Comparison of ENCODE assay signal across 2 cellular contexts in the genomic region with DNA sequence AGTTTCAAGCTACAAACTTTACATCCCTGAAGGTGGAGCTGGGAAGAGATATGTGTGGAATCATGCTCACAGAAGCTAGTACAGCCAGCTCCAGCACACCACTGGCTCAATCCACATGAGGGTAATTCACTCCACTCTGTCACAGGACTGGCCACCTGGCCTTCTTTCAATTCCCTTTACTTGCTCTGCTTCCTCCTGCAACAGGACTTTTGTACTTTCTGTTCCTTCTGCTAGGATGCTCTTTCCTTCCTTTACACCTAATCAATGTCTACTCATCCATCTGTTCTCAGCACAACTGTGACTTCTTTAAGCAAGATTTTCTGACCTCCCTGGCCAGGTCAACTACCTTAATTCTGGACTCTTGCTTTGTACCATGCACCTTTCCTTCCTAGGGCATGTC.
A peak's percentile ranks its signal among the peaks of the same experiment; 100 is the strongest.
TF ChIP-seq lines count a peak whose summit lies in the region.

No MANE protein-coding gene starts in this region.

TF ChIP-seq in GM12878, 131 proteins besides CTCF, POLR2A, EP300 and RAD21 (continued from another document):
- TF ChIP-seq, protein P1, sequence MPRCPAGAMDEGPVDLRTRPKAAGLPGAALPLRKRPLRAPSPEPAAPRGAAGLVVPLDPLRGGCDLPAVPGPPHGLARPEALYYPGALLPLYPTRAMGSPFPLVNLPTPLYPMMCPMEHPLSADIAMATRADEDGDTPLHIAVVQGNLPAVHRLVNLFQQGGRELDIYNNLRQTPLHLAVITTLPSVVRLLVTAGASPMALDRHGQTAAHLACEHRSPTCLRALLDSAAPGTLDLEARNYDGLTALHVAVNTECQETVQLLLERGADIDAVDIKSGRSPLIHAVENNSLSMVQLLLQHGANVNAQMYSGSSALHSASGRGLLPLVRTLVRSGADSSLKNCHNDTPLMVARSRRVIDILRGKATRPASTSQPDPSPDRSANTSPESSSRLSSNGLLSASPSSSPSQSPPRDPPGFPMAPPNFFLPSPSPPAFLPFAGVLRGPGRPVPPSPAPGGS (IDR thresholded peaks at IDR 0.05; ENCODE audit: borderline replicate concordance, insufficient read depth, low read depth, low read length, poor library complexity, severe bottlenecking), result no peak
- TF ChIP-seq MXI1 (IDR thresholded peaks at IDR 0.05; ENCODE audit: low read depth, low read length) (no peak), SPI1 (IDR thresholded peaks at IDR 0.05; ENCODE audit: borderline replicate concordance, insufficient read depth, low read depth, low read length) (peak; percentile 75; the same call in 1 of the 2 replicates), IKZF1 (conservative IDR thresholded peaks at IDR 0.05) (peak; percentile 74), TBL1XR1 (IDR thresholded peaks at IDR 0.05; ENCODE audit: low read depth, low read length) (no peak), BHLHE40 (IDR thresholded peaks at IDR 0.05; ENCODE audit: borderline replicate concordance in 1 of 2, low read depth in 2 of 2, low read length in 1 of 2) (peak in 1 of 2 experiments; percentile 5; a peak in 1 of 4 replicates), ETV6 (conservative IDR thresholded peaks at IDR 0.05 in 1 of 2, IDR thresholded peaks at IDR 0.05 in 1 of 2; ENCODE audit: borderline replicate concordance in 1 of 2, low read depth in 1 of 2) (peak in 1 of 2 experiments; percentile 83; a peak in 2 of 4 replicates), DPF2 (IDR thresholded peaks at IDR 0.05) (peak; percentile 63; the same call in 1 of the 2 replicates), MTA2 (IDR thresholded peaks at IDR 0.05; ENCODE audit: low read depth) (peak; percentile 61), IKZF2 (IDR thresholded peaks at IDR 0.05) (peak; percentile 78 to 80; a peak in 3 of 4 replicates), FOS (IDR thresholded peaks at IDR 0.05; ENCODE audit: borderline replicate concordance, extremely low read depth, insufficient read length) (no peak), NR2F1 (conservative IDR thresholded peaks at IDR 0.05) (peak; percentile 33; the same call in 1 of the 2 replicates), SMC3 (IDR thresholded peaks at IDR 0.05; ENCODE audit: borderline replicate concordance, low read length) (peak; percentile 14; the same call in 1 of the 2 replicates), ZNF207 (IDR thresholded peaks at IDR 0.05; ENCODE audit: borderline replicate concordance) (no peak), RUNX3 (IDR thresholded peaks at IDR 0.05; ENCODE audit: low read length) (peak; percentile 6; the same call in 1 of the 2 replicates)
- TF ChIP-seq, protein P2, sequence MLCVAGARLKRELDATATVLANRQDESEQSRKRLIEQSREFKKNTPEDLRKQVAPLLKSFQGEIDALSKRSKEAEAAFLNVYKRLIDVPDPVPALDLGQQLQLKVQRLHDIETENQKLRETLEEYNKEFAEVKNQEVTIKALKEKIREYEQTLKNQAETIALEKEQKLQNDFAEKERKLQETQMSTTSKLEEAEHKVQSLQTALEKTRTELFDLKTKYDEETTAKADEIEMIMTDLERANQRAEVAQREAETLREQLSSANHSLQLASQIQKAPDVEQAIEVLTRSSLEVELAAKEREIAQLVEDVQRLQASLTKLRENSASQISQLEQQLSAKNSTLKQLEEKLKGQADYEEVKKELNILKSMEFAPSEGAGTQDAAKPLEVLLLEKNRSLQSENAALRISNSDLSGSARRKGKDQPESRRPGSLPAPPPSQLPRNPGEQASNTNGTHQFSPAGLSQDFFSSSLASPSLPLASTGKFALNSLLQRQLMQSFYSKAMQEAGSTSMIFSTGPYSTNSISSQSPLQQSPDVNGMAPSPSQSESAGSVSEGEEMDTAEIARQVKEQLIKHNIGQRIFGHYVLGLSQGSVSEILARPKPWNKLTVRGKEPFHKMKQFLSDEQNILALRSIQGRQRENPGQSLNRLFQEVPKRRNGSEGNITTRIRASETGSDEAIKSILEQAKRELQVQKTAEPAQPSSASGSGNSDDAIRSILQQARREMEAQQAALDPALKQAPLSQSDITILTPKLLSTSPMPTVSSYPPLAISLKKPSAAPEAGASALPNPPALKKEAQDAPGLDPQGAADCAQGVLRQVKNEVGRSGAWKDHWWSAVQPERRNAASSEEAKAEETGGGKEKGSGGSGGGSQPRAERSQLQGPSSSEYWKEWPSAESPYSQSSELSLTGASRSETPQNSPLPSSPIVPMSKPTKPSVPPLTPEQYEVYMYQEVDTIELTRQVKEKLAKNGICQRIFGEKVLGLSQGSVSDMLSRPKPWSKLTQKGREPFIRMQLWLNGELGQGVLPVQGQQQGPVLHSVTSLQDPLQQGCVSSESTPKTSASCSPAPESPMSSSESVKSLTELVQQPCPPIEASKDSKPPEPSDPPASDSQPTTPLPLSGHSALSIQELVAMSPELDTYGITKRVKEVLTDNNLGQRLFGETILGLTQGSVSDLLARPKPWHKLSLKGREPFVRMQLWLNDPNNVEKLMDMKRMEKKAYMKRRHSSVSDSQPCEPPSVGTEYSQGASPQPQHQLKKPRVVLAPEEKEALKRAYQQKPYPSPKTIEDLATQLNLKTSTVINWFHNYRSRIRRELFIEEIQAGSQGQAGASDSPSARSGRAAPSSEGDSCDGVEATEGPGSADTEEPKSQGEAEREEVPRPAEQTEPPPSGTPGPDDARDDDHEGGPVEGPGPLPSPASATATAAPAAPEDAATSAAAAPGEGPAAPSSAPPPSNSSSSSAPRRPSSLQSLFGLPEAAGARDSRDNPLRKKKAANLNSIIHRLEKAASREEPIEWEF (IDR thresholded peaks at IDR 0.05; ENCODE audit: insufficient replicate concordance, low read depth, low read length), result peak; percentile 53
- TF ChIP-seq, protein P3, sequence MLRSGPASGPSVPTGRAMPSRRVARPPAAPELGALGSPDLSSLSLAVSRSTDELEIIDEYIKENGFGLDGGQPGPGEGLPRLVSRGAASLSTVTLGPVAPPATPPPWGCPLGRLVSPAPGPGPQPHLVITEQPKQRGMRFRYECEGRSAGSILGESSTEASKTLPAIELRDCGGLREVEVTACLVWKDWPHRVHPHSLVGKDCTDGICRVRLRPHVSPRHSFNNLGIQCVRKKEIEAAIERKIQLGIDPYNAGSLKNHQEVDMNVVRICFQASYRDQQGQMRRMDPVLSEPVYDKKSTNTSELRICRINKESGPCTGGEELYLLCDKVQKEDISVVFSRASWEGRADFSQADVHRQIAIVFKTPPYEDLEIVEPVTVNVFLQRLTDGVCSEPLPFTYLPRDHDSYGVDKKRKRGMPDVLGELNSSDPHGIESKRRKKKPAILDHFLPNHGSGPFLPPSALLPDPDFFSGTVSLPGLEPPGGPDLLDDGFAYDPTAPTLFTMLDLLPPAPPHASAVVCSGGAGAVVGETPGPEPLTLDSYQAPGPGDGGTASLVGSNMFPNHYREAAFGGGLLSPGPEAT (IDR thresholded peaks at IDR 0.05; ENCODE audit: low read depth), result 0 out of 2 replicates have a peak, but pooled peaks have one; percentile 61

TF ChIP-seq in SK-N-SH treated with all-trans-retinoic acid at 6 μM for 48 hours, 23 proteins besides CTCF, POLR2A, EP300 and RAD21 (continued from another document):
- TF ChIP-seq, protein P4, sequence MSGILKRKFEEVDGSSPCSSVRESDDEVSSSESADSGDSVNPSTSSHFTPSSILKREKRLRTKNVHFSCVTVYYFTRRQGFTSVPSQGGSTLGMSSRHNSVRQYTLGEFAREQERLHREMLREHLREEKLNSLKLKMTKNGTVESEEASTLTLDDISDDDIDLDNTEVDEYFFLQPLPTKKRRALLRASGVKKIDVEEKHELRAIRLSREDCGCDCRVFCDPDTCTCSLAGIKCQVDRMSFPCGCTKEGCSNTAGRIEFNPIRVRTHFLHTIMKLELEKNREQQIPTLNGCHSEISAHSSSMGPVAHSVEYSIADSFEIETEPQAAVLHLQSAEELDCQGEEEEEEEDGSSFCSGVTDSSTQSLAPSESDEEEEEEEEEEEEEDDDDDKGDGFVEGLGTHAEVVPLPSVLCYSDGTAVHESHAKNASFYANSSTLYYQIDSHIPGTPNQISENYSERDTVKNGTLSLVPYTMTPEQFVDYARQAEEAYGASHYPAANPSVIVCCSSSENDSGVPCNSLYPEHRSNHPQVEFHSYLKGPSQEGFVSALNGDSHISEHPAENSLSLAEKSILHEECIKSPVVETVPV (CRISPR knock-in tag; IDR thresholded peaks at IDR 0.05), result no peak
- TF ChIP-seq TCF4 (CRISPR knock-in tag; IDR thresholded peaks at IDR 0.05; ENCODE audit: borderline replicate concordance) (no peak), ZNF565 (CRISPR knock-in tag; conservative IDR thresholded peaks at IDR 0.05; ENCODE audit: low read depth) (no peak), TOX (CRISPR knock-in tag; IDR thresholded peaks at IDR 0.05; ENCODE audit: borderline replicate concordance) (no peak)
